ENCODE assay signal across 1 cellular context in the genomic region with DNA sequence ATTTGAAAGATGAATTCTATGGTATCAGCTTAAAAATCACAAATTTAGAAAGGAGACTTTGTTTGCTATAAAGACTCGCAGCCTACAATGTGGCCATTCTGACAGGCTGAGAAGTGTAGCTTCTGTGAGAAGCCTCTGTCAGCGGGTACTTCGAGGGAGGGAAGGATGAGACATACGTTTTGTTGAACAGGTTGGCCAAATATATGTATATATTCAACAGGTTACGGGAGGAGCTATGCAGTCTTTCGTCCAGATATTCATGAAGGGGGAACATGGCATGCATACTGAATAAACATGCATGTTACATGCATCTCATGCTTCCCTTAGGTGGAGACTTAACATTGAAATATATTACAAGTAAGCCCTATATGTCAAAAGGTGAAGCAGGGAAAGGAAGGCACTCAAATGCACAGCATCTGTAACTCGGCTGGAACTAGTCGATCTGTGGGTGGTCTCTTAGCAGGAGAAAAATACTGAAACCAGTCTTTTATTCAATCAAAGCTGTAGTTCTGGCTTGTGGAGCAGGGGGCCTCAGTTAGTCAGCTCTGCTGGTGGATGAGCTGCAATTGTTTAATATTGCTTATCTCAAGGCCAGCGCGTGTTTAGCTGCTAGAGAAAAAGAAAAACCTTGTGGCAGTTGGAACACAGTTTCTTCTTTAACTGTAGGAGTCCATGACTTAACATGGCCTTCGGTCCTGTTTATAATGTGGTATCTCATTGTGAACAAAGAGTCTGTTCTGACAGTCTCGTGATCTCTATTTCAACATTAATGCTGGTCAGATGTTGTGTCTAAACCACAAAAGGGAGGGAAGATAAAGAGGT.
TF ChIP-seq lines count a peak whose summit lies in the region.

No MANE protein-coding gene starts in this region.

TF ChIP-seq in H1, 55 proteins besides CTCF, POLR2A, EP300 and RAD21 (continued from another document):
- TF ChIP-seq GABPA (IDR thresholded peaks at IDR 0.05; ENCODE audit: borderline replicate concordance, insufficient read depth, low read length) (no peak), GTF2F1 (IDR thresholded peaks at IDR 0.05; ENCODE audit: borderline replicate concordance, low read depth, low read length) (no peak), SIX5 (IDR thresholded peaks at IDR 0.05; ENCODE audit: low read depth, low read length) (no peak), SP2 (IDR thresholded peaks at IDR 0.05; ENCODE audit: low read length) (no peak), SAP30 (IDR thresholded peaks at IDR 0.05; ENCODE audit: insufficient read depth, insufficient replicate concordance, low read length) (peak; percentile 20), NANOG (IDR thresholded peaks at IDR 0.05; ENCODE audit: insufficient read depth, low read depth, low read length, poor library complexity, severe bottlenecking) (peak; percentile 31), POU5F1 (IDR thresholded peaks at IDR 0.05; ENCODE audit: low read depth, low read length) (no peak), SIN3A (conservative IDR thresholded peaks at IDR 0.05 in 1 of 2, IDR thresholded peaks at IDR 0.05 in 1 of 2; ENCODE audit: low read depth in 1 of 2, low read length in 2 of 2) (peak in 1 of 2 experiments; percentile 53; a peak in 1 of 4 replicates)
- TF ChIP-seq, protein P1, sequence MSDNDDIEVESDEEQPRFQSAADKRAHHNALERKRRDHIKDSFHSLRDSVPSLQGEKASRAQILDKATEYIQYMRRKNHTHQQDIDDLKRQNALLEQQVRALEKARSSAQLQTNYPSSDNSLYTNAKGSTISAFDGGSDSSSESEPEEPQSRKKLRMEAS (IDR thresholded peaks at IDR 0.05), result 0 out of 2 replicates have a peak, but pooled peaks have one; percentile 10
